ENCODE assay signal across 19 cellular contexts in genomic region chr3:42872718-42873117, GRCh38. TPM values are rescaled to one million over a fixed set of nuclear protein-coding genes. Genes with fewer than 3 reads are reported as not detected.
DNase-seq lines count a peak whose midpoint lies in the region; FAIRE-seq and TF ChIP-seq lines count a peak whose summit lies in the region.
"Had no signal": no experiment of that assay in that cellular context is flagged by ENCODE, and none has a peak within 500 bp of the region (broad histone marks: within the 10 kb centered on the region; RNA-seq: fewer than 3 reads in every experiment).

No MANE protein-coding gene starts in this region.

- intact Hi-C loops in activated T-helper 1 cell treated with anti-CD3 and anti-CD28 coated beads, Interleukin-12 subunit alpha, Interleukin-12 subunit beta, Interleukin-2, Interleukin-4 antibody, amounts not matched to agents 30 ng/mL and 10 ng/mL and 1 ng/mL, durations not matched to agents 14 hours and 24 hours and 36 hours (cut with micrococcal nuclease): no loop called here
- intact Hi-C loops in kidney (cut with DNase I): no loop called here
- intact Hi-C loops in posterior vena cava (cut with DNase I): loop anchor here in 1 of 2 donors (10.0 kb wide), 1 partner anchor 88 kb away; no protein-coding TSS in a partner anchor
- intact Hi-C loops in activated CD4-positive, alpha-beta T cell treated with anti-CD3 and anti-CD28 coated beads, Interleukin-2, amount 10 ng/mL, durations not matched to agents 24 days and 14 days (cut with micrococcal nuclease): no loop called here

- peaks cover 7% of the 10 kb centered on the region for H3K27me3 Mint-ChIP-seq in activated T-helper 1 cell treated with anti-CD3 and anti-CD28 coated beads, Interleukin-12 subunit alpha, Interleukin-12 subunit beta, Interleukin-2, Interleukin-4 antibody, amounts not matched to agents 30 ng/mL and 10 ng/mL and 1 ng/mL, durations not matched to agents 14 hours and 24 hours and 36 hours (ENCODE audit: insufficient read depth)
- H3K27me3 Mint-ChIP-seq in brain: peaks cover 21% of the 10 kb centered on the region
- peaks cover 4% of the 10 kb centered on the region for H3K27me3 Mint-ChIP-seq in activated CD4-positive, alpha-beta T cell treated with anti-CD3 and anti-CD28 coated beads, Interleukin-2, amount 10 ng/mL, durations not matched to agents 24 days and 14 days

- peak overlapping the region in 1 of 2 donors; percentile 29 for H3K27ac ChIP-seq in kidney (ENCODE audit: low read depth in 2 of 2, low read length in 2 of 2)
- H3K27ac ChIP-seq: C4-2B had no signal

- peak overlapping the region; percentile 31 to 45 for H3K4me3 ChIP-seq in kidney (ENCODE audit: low read length in 2 of 2)

- no peaks in the 10 kb centered on the region for H3K9me3 Mint-ChIP-seq in activated T-helper 1 cell treated with anti-CD3 and anti-CD28 coated beads, Interleukin-12 subunit alpha, Interleukin-12 subunit beta, Interleukin-2, Interleukin-4 antibody, amounts not matched to agents 30 ng/mL and 10 ng/mL and 1 ng/mL, durations not matched to agents 14 hours and 24 hours and 36 hours
- no peaks in the 10 kb centered on the region for H3K9me3 Mint-ChIP-seq in brain
- no peaks in the 10 kb centered on the region for H3K9me3 Mint-ChIP-seq in activated CD4-positive, alpha-beta T cell treated with anti-CD3 and anti-CD28 coated beads, Interleukin-2, amount 10 ng/mL, durations not matched to agents 24 days and 14 days

- H3K36me3 Mint-ChIP-seq in activated T-helper 1 cell treated with anti-CD3 and anti-CD28 coated beads, Interleukin-12 subunit alpha, Interleukin-12 subunit beta, Interleukin-2, Interleukin-4 antibody, amounts not matched to agents 30 ng/mL and 10 ng/mL and 1 ng/mL, durations not matched to agents 14 hours and 24 hours and 36 hours (ENCODE audit: low read depth): no peaks in the 10 kb centered on the region
- no peaks in the 10 kb centered on the region for H3K36me3 Mint-ChIP-seq in brain
- H3K36me3 Mint-ChIP-seq in activated CD4-positive, alpha-beta T cell treated with anti-CD3 and anti-CD28 coated beads, Interleukin-2, amount 10 ng/mL, durations not matched to agents 24 days and 14 days (ENCODE audit: low read depth): no peaks in the 10 kb centered on the region

- no peak for TF ChIP-seq CTCF in brain (conservative IDR thresholded peaks at IDR 0.05)
- no peak for TF ChIP-seq CTCF in kidney (IDR thresholded peaks at IDR 0.05; ENCODE audit: borderline replicate concordance, extremely low read depth, insufficient read depth)

- no peaks in the 10 kb centered on the region for H3K4me1 Mint-ChIP-seq in activated T-helper 1 cell treated with anti-CD3 and anti-CD28 coated beads, Interleukin-12 subunit alpha, Interleukin-12 subunit beta, Interleukin-2, Interleukin-4 antibody, amounts not matched to agents 30 ng/mL and 10 ng/mL and 1 ng/mL, durations not matched to agents 14 hours and 24 hours and 36 hours (ENCODE audit: low read depth)
- H3K4me1 Mint-ChIP-seq in brain: peaks cover 15% of the 10 kb centered on the region
- no peaks in the 10 kb centered on the region for H3K4me1 Mint-ChIP-seq in activated CD4-positive, alpha-beta T cell treated with anti-CD3 and anti-CD28 coated beads, Interleukin-2, amount 10 ng/mL, durations not matched to agents 24 days and 14 days

- no peak for DNase-seq in activated T-helper 1 cell treated with anti-CD3 and anti-CD28 coated beads, Interleukin-12 subunit alpha, Interleukin-12 subunit beta, Interleukin-2, Interleukin-4 antibody, amounts not matched to agents 30 ng/mL and 10 ng/mL and 1 ng/mL, durations not matched to agents 14 hours and 24 hours and 36 hours (ENCODE audit: low spot score)
- DNase-seq in kidney: no peak
- DNase-seq in posterior vena cava (ENCODE audit: low spot score): peak; percentile 87
- DNase-seq in putamen (ENCODE audit: low spot score): no peak
- no peak for DNase-seq in activated CD4-positive, alpha-beta T cell treated with anti-CD3 and anti-CD28 coated beads, Interleukin-2, amount 10 ng/mL, durations not matched to agents 24 days and 14 days
- no peak for DNase-seq in COR-L47 (lab: John Stamatoyannopoulos, UW)
- DNase-seq: ACHN, KBM-7, MV-4-11, NCI-H1417, NCI-H187, NCI-H226, NCI-H524, NCI-H82, SHP77 treated with DMSO at 0.1 percent for 48 hours had no signal

- FAIRE-seq in kidney (lab: Jason Lieb, UNC): no peak
- FAIRE-seq: H54 had no signal

- peaks cover 26 to 46% of the 10 kb centered on the region in 2 donors for H3K4me1 ChIP-seq in kidney (ENCODE audit: control insufficient read depth in 1 of 2, insufficient read depth in 1 of 2, low read depth in 1 of 2, low read length in 2 of 2)

- H3K36me3 ChIP-seq in kidney (ENCODE audit: control insufficient read depth in 1 of 2, insufficient read depth in 2 of 2, low read length in 2 of 2): no peaks in the 10 kb centered on the region

- no peaks in the 10 kb centered on the region for H3K9me3 ChIP-seq in kidney (ENCODE audit: control insufficient read depth in 1 of 2, low read length in 2 of 2)

- H3K4me3 Mint-ChIP-seq in activated T-helper 1 cell treated with anti-CD3 and anti-CD28 coated beads, Interleukin-12 subunit alpha, Interleukin-12 subunit beta, Interleukin-2, Interleukin-4 antibody, amounts not matched to agents 30 ng/mL and 10 ng/mL and 1 ng/mL, durations not matched to agents 14 hours and 24 hours and 36 hours: no peak overlapping the region
- peak overlapping the region in 1 of 5 experiments; percentile 25 for H3K4me3 Mint-ChIP-seq in brain
- no peak overlapping the region for H3K4me3 Mint-ChIP-seq in activated CD4-positive, alpha-beta T cell treated with anti-CD3 and anti-CD28 coated beads, Interleukin-2, amount 10 ng/mL, durations not matched to agents 24 days and 14 days

- H3K27ac Mint-ChIP-seq in activated T-helper 1 cell treated with anti-CD3 and anti-CD28 coated beads, Interleukin-12 subunit alpha, Interleukin-12 subunit beta, Interleukin-2, Interleukin-4 antibody, amounts not matched to agents 30 ng/mL and 10 ng/mL and 1 ng/mL, durations not matched to agents 14 hours and 24 hours and 36 hours: peak overlapping the region; percentile 4
- H3K27ac Mint-ChIP-seq in brain: peak overlapping the region in 3 of 5 experiments; percentile 7 to 67 (median 44)
- H3K27ac Mint-ChIP-seq in activated CD4-positive, alpha-beta T cell treated with anti-CD3 and anti-CD28 coated beads, Interleukin-2, amount 10 ng/mL, durations not matched to agents 24 days and 14 days: no peak overlapping the region

- no peak overlapping the region for H3K9ac ChIP-seq in kidney (ENCODE audit: low read length in 2 of 2)

RNA-seq across cellular contexts. Expression of gene CYP8B1, which starts 3.0 kb away (rescaled TPM):
- not detected in 2 replicates for total RNA-seq in activated T-helper 1 cell treated with anti-CD3 and anti-CD28 coated beads, Interleukin-12 subunit alpha, Interleukin-12 subunit beta, Interleukin-2, Interleukin-4 antibody, amounts not matched to agents 30 ng/mL and 10 ng/mL and 1 ng/mL, durations not matched to agents 14 hours and 24 hours and 36 hours
- polyA plus RNA-seq in brain (ENCODE audit: insufficient read depth, low read depth, low replicate concordance) (not detected), kidney (ENCODE audit: insufficient read depth, low read depth, low replicate concordance) (4.3 TPM)
- total RNA-seq in kidney (10.4 TPM), posterior vena cava (under 1 TPM; 0.10 to 0.14 TPM)
- total RNA-seq in activated CD4-positive, alpha-beta T cell treated with anti-CD3 and anti-CD28 coated beads, Interleukin-2, amount 10 ng/mL, durations not matched to agents 24 days and 14 days: not detected in 2 replicates
- total RNA-seq: RPMI7951 had no signal

RNA-seq across cellular contexts. Expression of gene ZNF662, which starts 33.2 kb away (rescaled TPM):
- total RNA-seq in activated T-helper 1 cell treated with anti-CD3 and anti-CD28 coated beads, Interleukin-12 subunit alpha, Interleukin-12 subunit beta, Interleukin-2, Interleukin-4 antibody, amounts not matched to agents 30 ng/mL and 10 ng/mL and 1 ng/mL, durations not matched to agents 14 hours and 24 hours and 36 hours: 0.23 and 0.47 TPM in 2 replicates
- polyA plus RNA-seq in brain (ENCODE audit: insufficient read depth, low read depth, low replicate concordance): 1.4 TPM
- total RNA-seq in kidney: 12.8 TPM
- polyA plus RNA-seq in kidney (ENCODE audit: insufficient read depth, low read depth, low replicate concordance): 4.9 TPM
- 10 to 100 TPM in 1 of 2 donors, 1 to 10 TPM in 1; 9.8 to 11.8 TPM for total RNA-seq in posterior vena cava
- total RNA-seq in activated CD4-positive, alpha-beta T cell treated with anti-CD3 and anti-CD28 coated beads, Interleukin-2, amount 10 ng/mL, durations not matched to agents 24 days and 14 days: 0.12 and 0.19 TPM in 2 replicates

Comparison
In these comparisons a context has a peak if more than half of its experiments do, and no peak if none do; other contexts are left out.
1. RNA of gene CYP8B1, which starts 3.0 kb away (total RNA-seq): 10.4 TPM in kidney (single experiment); 0.10 to 0.14 TPM in posterior vena cava, not detected in activated T-helper 1 cell treated with anti-CD3 and anti-CD28 coated beads, Interleukin-12 subunit alpha, Interleukin-12 subunit beta, Interleukin-2, Interleukin-4 antibody, amounts not matched to agents 30 ng/mL and 10 ng/mL and 1 ng/mL, durations not matched to agents 14 hours and 24 hours and 36 hours and not detected in activated CD4-positive, alpha-beta T cell treated with anti-CD3 and anti-CD28 coated beads, Interleukin-2, amount 10 ng/mL, durations not matched to agents 24 days and 14 days; every median in the first group is over 10 times any median in the second.